In the genomic region with DNA sequence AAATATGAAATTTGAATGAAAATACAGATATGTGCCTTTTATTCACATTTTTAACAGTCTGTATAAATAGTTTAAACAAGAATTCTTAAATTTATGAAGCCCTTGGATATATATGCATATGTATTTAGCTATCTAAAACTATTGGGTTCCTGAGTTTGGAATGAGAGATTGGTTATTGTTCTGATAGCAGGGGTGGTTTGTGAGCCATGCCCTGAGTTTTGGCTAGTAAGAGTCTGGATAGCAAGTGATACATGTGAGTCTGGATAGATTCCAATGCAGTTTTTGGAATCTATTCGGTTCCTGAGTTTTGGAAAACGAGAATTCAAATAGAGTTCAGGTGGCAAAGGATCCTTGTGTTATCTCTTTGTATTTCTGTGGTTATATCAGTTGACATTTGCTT, we compare ENCODE assay signal across 8 cellular contexts. TPM values are rescaled to one million over a fixed set of nuclear protein-coding genes. Genes with fewer than 3 reads are reported as not detected.
DNase-seq lines count a peak whose midpoint lies in the region; ATAC-seq, FAIRE-seq and TF ChIP-seq lines count a peak whose summit lies in the region.

No MANE protein-coding gene starts in this region.

- no peak for TF ChIP-seq POLR2A in endothelial cell of umbilical vein (IDR thresholded peaks at IDR 0.05; ENCODE audit: low read depth, low read length)

- H3K27me3 ChIP-seq in endothelial cell of umbilical vein (ENCODE audit: control insufficient read depth in 2 of 2, insufficient read depth in 2 of 2, low read length in 2 of 2) (no peaks in the 10 kb centered on the region), rectal smooth muscle tissue (ENCODE audit: control insufficient read depth, insufficient read depth, low read length) (no peaks in the 10 kb centered on the region)

- intact Hi-C loops in endothelial cell of umbilical vein (cut with micrococcal nuclease) = loop anchor here (5.0 kb wide), 1 partner anchor 62 kb away; no protein-coding TSS in a partner anchor

- peaks cover 10% of the 10 kb centered on the region for H4K20me1 ChIP-seq in endothelial cell of umbilical vein (replicated peaks; ENCODE audit: control insufficient read depth, extremely low read depth, insufficient read depth, low read length)

- peak overlapping the region; percentile 100 for H3K4me2 ChIP-seq in endothelial cell of umbilical vein (ENCODE audit: insufficient read depth, low read length)

- H3K4me3 ChIP-seq in GM12865 (ENCODE audit: low read depth, low read length) = peak overlapping the region; percentile 72
- H3K4me3 ChIP-seq in endothelial cell of umbilical vein (replicated peaks in 1 of 3; ENCODE audit: insufficient read depth in 1 of 3, low read depth in 1 of 3, low read length in 3 of 3) = peak overlapping the region; percentile 6 to 96 (median 92)
- H3K4me3 ChIP-seq in rectal smooth muscle tissue (ENCODE audit: low read length) = peak overlapping the region; percentile 16

- no peak for TF ChIP-seq CTCF in GM12865 (IDR thresholded peaks at IDR 0.05; ENCODE audit: insufficient read depth, low read depth, low read length, missing control alignments)
- no peak for TF ChIP-seq CTCF in endothelial cell of umbilical vein (IDR thresholded peaks at IDR 0.05; ENCODE audit: extremely low read depth in 1 of 2, insufficient read depth in 1 of 2, low read depth in 1 of 2, low read length in 2 of 2)

- H3K9ac ChIP-seq in endothelial cell of umbilical vein (replicated peaks; ENCODE audit: extremely low read depth, insufficient read depth, low read length) = no peak overlapping the region
- H3K9ac ChIP-seq in rectal smooth muscle tissue (ENCODE audit: low read length) = no peak overlapping the region

- H3K27ac ChIP-seq in endothelial cell of umbilical vein (ENCODE audit: insufficient read depth, low read depth, low read length) (no peak overlapping the region), rectal smooth muscle tissue (ENCODE audit: low read depth, low read length) (no peak overlapping the region)

- no peak for DNase-seq in GM12865 (ENCODE audit: low read depth)
- DNase-seq in RKO (ENCODE audit: low spot score) = peak; percentile 55
- DNase-seq in endothelial cell of umbilical vein (ENCODE audit: low read depth, low spot score) = peak; percentile 21
- DNase-seq in OCI-M2 (lab: John Stamatoyannopoulos, UW; ENCODE audit: unreplicated experiment) = no peak

- H3K79me2 ChIP-seq in endothelial cell of umbilical vein (ENCODE audit: control insufficient read depth, insufficient read depth, low read length) = peaks cover 58% of the 10 kb centered on the region

- no peaks in the 10 kb centered on the region for H3K36me3 ChIP-seq in endothelial cell of umbilical vein (ENCODE audit: control insufficient read depth in 2 of 2, extremely low read depth in 1 of 2, insufficient read depth in 2 of 2, low read length in 2 of 2)
- H3K36me3 ChIP-seq in rectal smooth muscle tissue (ENCODE audit: control insufficient read depth, insufficient read depth, low read length) = no peaks in the 10 kb centered on the region

- FAIRE-seq in endothelial cell of umbilical vein (lab: Jason Lieb, UNC) = no peak

- H3K4me1 ChIP-seq in endothelial cell of umbilical vein (ENCODE audit: control insufficient read depth, extremely low read depth, insufficient read depth, low read length) (peaks cover 33% of the 10 kb centered on the region), rectal smooth muscle tissue (ENCODE audit: control insufficient read depth, insufficient read depth, low read length) (peaks cover 3% of the 10 kb centered on the region)

- no TSS peak for BruUV-seq in endothelial cell of umbilical vein (replicated peaks; lab: Mats Ljungman, UMichigan)

- H2AFZ ChIP-seq in endothelial cell of umbilical vein (ENCODE audit: low read depth, low read length) = no peak overlapping the region

- dilution Hi-C loops in endothelial cell of umbilical vein (cut with MboI; ENCODE audit: extremely low pct_ligation_motif_present, low sequenced_read_pairs) = no loop called here

- no peaks in the 10 kb centered on the region for H3K9me1 ChIP-seq in endothelial cell of umbilical vein (replicated peaks; ENCODE audit: control insufficient read depth, extremely low read depth, insufficient read depth, low read length)

- CTCF ChIA-PET in endothelial cell of umbilical vein (lab: Charles Lee) = interaction anchor here (0.6 to 1.6 kb wide), 4 partner anchors 25 to 384 kb away, joined by 3 to 7 read pairs (median 4); no protein-coding TSS in a partner anchor

- H3K9me3 ChIP-seq in endothelial cell of umbilical vein (replicated peaks; ENCODE audit: control insufficient read depth, insufficient read depth, low read length) = no peaks in the 10 kb centered on the region

- POLR2A ChIA-PET in endothelial cell of umbilical vein (lab: Charles Lee) = no interaction called here

- no peak for ATAC-seq in GM19023 (IDR thresholded peaks at IDR 0.05; ENCODE audit: unreplicated experiment)
- no peak for ATAC-seq in HG02938 (IDR thresholded peaks at IDR 0.05; ENCODE audit: unreplicated experiment)
- no peak for ATAC-seq in HG03432 (IDR thresholded peaks at IDR 0.05; ENCODE audit: unreplicated experiment)

TF ChIP-seq in endothelial cell of umbilical vein, 7 proteins besides CTCF, POLR2A, EP300 and RAD21:
- no peak for TF ChIP-seq POLR2AphosphoS5 (IDR thresholded peaks at IDR 0.05; ENCODE audit: insufficient read depth, low read depth, low read length)
- no peak for TF ChIP-seq MYC (IDR thresholded peaks at IDR 0.05; ENCODE audit: low read depth, low read length)
- no peak for TF ChIP-seq JUN (IDR thresholded peaks at IDR 0.05; ENCODE audit: borderline replicate concordance, insufficient read depth, insufficient read length, low read depth)
- TF ChIP-seq FOS (IDR thresholded peaks at IDR 0.05; ENCODE audit: borderline replicate concordance, insufficient read depth, low read length) = no peak
- TF ChIP-seq EZH2 (IDR thresholded peaks at IDR 0.05; ENCODE audit: borderline replicate concordance, low read depth, low read length, severe bottlenecking) = no peak
- no peak for TF ChIP-seq MAX (IDR thresholded peaks at IDR 0.05; ENCODE audit: insufficient read depth, insufficient read length)
- no peak for TF ChIP-seq GATA2 (IDR thresholded peaks at IDR 0.05; ENCODE audit: insufficient read depth, insufficient read length, low read depth, low read length)

RNA-seq across cellular contexts. Expression of gene MAN1A2, which starts 2.8 kb away (rescaled TPM):
- total RNA-seq in endothelial cell of umbilical vein = 36.2 and 38.3 TPM in 2 replicates
- 11.9 and 13.5 TPM in 2 replicates for polyA plus RNA-seq in endothelial cell of umbilical vein
- 8.9 and 9.9 TPM in 2 replicates for polyA plus RNA-seq in endothelial cell of umbilical vein (2011; cell fraction: cytosol; rRNA removed)
- polyA plus RNA-seq in endothelial cell of umbilical vein (2011; cell fraction: nucleus; rRNA removed) = 13.3 and 15.2 TPM in 2 replicates
- polyA plus RNA-seq in endothelial cell of umbilical vein (2012) = 24.4 and 36.3 TPM in 2 replicates
- polyA minus RNA-seq in endothelial cell of umbilical vein = 67.4 and 70.3 TPM in 2 replicates
- polyA minus RNA-seq in endothelial cell of umbilical vein (2011; cell fraction: cytosol; rRNA and poly(A)+ RNA removed) = 15.0 TPM
- 44.5 and 65.7 TPM in 2 replicates for polyA minus RNA-seq in endothelial cell of umbilical vein (2011; cell fraction: nucleus; rRNA and poly(A)+ RNA removed)

Comparison
In these comparisons a context has a peak if more than half of its experiments do, and no peak if none do; other contexts are left out.
1. DNase-seq: peak in RKO (single experiment) and endothelial cell of umbilical vein (single experiment); none in GM12865 (single experiment) and OCI-M2 (single experiment).
2. H3K4me3 ChIP-seq: peak in every context shown above with its lines; median percentile 92 in endothelial cell of umbilical vein; 72 in GM12865; 16 in rectal smooth muscle tissue.